In genomic region chr12:50212071-50212467, GRCh38 we compare ENCODE assay signal across 12 cellular contexts. TPM values are rescaled to one million over a fixed set of nuclear protein-coding genes. Genes with fewer than 3 reads are reported as not detected.
DNase-seq lines count a peak whose midpoint lies in the region; ATAC-seq and TF ChIP-seq lines count a peak whose summit lies in the region.
"Had no signal": no experiment of that assay in that cellular context is flagged by ENCODE, and none has a peak within 500 bp of the region (broad histone marks: within the 10 kb centered on the region; RNA-seq: fewer than 3 reads in every experiment).

No MANE protein-coding gene starts in this region.

- peaks cover 39% of the 10 kb centered on the region for H3K4me1 ChIP-seq in CD4-positive, CD25-positive, alpha-beta regulatory T cell (ENCODE audit: control insufficient read depth, insufficient read depth, low read length, poor library complexity, severe bottlenecking)
- peaks cover 25% of the 10 kb centered on the region for H3K4me1 ChIP-seq in Karpas-422 (ENCODE audit: low read length)

- peak overlapping the region; percentile 51 to 79 (median 70) for H3K4me3 Mint-ChIP-seq in CD4-positive, CD25-positive, alpha-beta regulatory T cell
- peak overlapping the region; percentile 40 to 81 (median 72) for H3K4me3 Mint-ChIP-seq in naive thymus-derived CD8-positive, alpha-beta T cell

- no peak overlapping the region for H2AFZ ChIP-seq in Karpas-422 (ENCODE audit: low read length)

- no peaks in the 10 kb centered on the region for H3K36me3 ChIP-seq in CD4-positive, CD25-positive, alpha-beta regulatory T cell (ENCODE audit: control insufficient read depth, insufficient read depth, low read length)
- H3K36me3 ChIP-seq in Karpas-422 (ENCODE audit: insufficient read depth, low read length) = peaks cover 10% of the 10 kb centered on the region; the same call in 1 of the 2 replicates
- H3K36me3 ChIP-seq in brain microvascular endothelial cell (replicated peaks) = peaks cover 19% of the 10 kb centered on the region

- H3K27me3 Mint-ChIP-seq in CD4-positive, CD25-positive, alpha-beta regulatory T cell = no peaks in the 10 kb centered on the region
- H3K27me3 Mint-ChIP-seq in naive thymus-derived CD8-positive, alpha-beta T cell = no peaks in the 10 kb centered on the region

- ATAC-seq in CD4-positive, CD25-positive, alpha-beta regulatory T cell (ENCODE audit: low read depth in 2 of 2) = peak; percentile 51 to 61
- ATAC-seq in naive thymus-derived CD8-positive, alpha-beta T cell = peak; percentile 56 to 59

- POLR2A ChIA-PET in naive thymus-derived CD8-positive, alpha-beta T cell (lab: Charles Lee) = interaction anchor here (0.9 to 4.1 kb wide), 5 partner anchors 9 to 71 kb away, joined by 3 to 49 read pairs (median 4); partner anchors contain the start of genes CERS5 and LIMA1

- H3K4me2 ChIP-seq in Karpas-422 (ENCODE audit: low read depth, low read length, poor library complexity, severe bottlenecking) = no peak overlapping the region

- peaks cover 22 to 61% (median 43%) of the 10 kb centered on the region in 4 donors for H3K4me1 Mint-ChIP-seq in CD4-positive, CD25-positive, alpha-beta regulatory T cell
- peaks cover 14 to 56% (median 43%) of the 10 kb centered on the region in 4 donors for H3K4me1 Mint-ChIP-seq in naive thymus-derived CD8-positive, alpha-beta T cell

- H3K4me3 ChIP-seq in CD4-positive, CD25-positive, alpha-beta regulatory T cell (ENCODE audit: low read depth, low read length) = peak overlapping the region; percentile 73
- H3K4me3 ChIP-seq in Karpas-422 (ENCODE audit: low read length) = no peak overlapping the region
- no peak overlapping the region for H3K4me3 ChIP-seq in brain microvascular endothelial cell (ENCODE audit: low read depth, low read length)

- H3K9me2 ChIP-seq in Karpas-422 (replicated peaks; ENCODE audit: insufficient read depth, low read length) = no peaks in the 10 kb centered on the region

- H3K36me3 Mint-ChIP-seq in CD4-positive, CD25-positive, alpha-beta regulatory T cell = peaks cover 5% of the 10 kb centered on the region
- H3K36me3 Mint-ChIP-seq in naive thymus-derived CD8-positive, alpha-beta T cell = peaks cover 0 to 3% (median 0%) of the 10 kb centered on the region in 3 donors

- peaks cover 79% of the 10 kb centered on the region for H3K79me2 ChIP-seq in Karpas-422 (ENCODE audit: low read length)

- no peaks in the 10 kb centered on the region for H3K9me3 ChIP-seq in CD4-positive, CD25-positive, alpha-beta regulatory T cell (ENCODE audit: control insufficient read depth in 2 of 2, low read length in 2 of 2)
- H3K9me3 ChIP-seq in Karpas-422 (ENCODE audit: low read length) = no peaks in the 10 kb centered on the region

- no peak overlapping the region for H3K9ac ChIP-seq in Karpas-422 (ENCODE audit: low read length)

- in situ Hi-C loops in brain microvascular endothelial cell (cut with HindIII; ENCODE audit: low pct_ligation_motif_present, low sequenced_read_pairs) = no loop called here

- H3K27ac ChIP-seq in CD4-positive, CD25-positive, alpha-beta regulatory T cell (ENCODE audit: insufficient read depth, low read length, poor library complexity, severe bottlenecking) = peak overlapping the region; percentile 71
- 0 out of 2 replicates have a peak overlapping the region, but pooled peaks have one; percentile 3 for H3K27ac ChIP-seq in Karpas-422 (ENCODE audit: low read length)
- peak overlapping the region; percentile 15 for H3K27ac ChIP-seq in brain microvascular endothelial cell

- H3K27me3 ChIP-seq in CD4-positive, CD25-positive, alpha-beta regulatory T cell (ENCODE audit: control insufficient read depth, insufficient read depth, low read length) = no peaks in the 10 kb centered on the region
- H3K27me3 ChIP-seq in Karpas-422 (ENCODE audit: low read length) = no peaks in the 10 kb centered on the region
- no peaks in the 10 kb centered on the region for H3K27me3 ChIP-seq in brain microvascular endothelial cell (replicated peaks)

- TF ChIP-seq CTCF in brain microvascular endothelial cell (IDR thresholded peaks at IDR 0.05; ENCODE audit: low read depth, low read length, missing control alignments) = no peak

- H3K27ac Mint-ChIP-seq in CD4-positive, CD25-positive, alpha-beta regulatory T cell = peak overlapping the region; percentile 82 to 98 (median 95)
- H3K27ac Mint-ChIP-seq in naive thymus-derived CD8-positive, alpha-beta T cell = peak overlapping the region; percentile 87 to 97 (median 94)

- no peaks in the 10 kb centered on the region for H3K9me3 Mint-ChIP-seq in CD4-positive, CD25-positive, alpha-beta regulatory T cell
- H3K9me3 Mint-ChIP-seq in naive thymus-derived CD8-positive, alpha-beta T cell = no peaks in the 10 kb centered on the region

- no peaks in the 10 kb centered on the region for H4K20me1 ChIP-seq in Karpas-422 (ENCODE audit: insufficient read depth, low read depth, low read length)

- DNase-seq in CD4-positive, CD25-positive, alpha-beta regulatory T cell = peak in 1 of 3 donors; percentile 56
- DNase-seq in Karpas-422 (no peak), brain microvascular endothelial cell (no peak), Ammon's horn (ENCODE audit: low spot score) (no peak), NCI-H2107 (lab: John Stamatoyannopoulos, UW) (no peak), AG08396 (ENCODE audit: low spot score) (no peak)
- no peak for DNase-seq in naive thymus-derived CD8-positive, alpha-beta T cell
- DNase-seq in stimulated activated CD4-positive, alpha-beta T cell treated with anti-CD3 and anti-CD28 coated beads, Interleukin-4, amount 100 ng/mL, for 1 hour = no peak
- DNase-seq: amygdala, DMS 273 treated with DMSO at 0.1 percent for 48 hours, NCI-H526 treated with DMSO at 0.1 percent for 48 hours, T1000 had no signal

RNA-seq across cellular contexts. Expression of gene CERS5, which starts 44.9 kb away (rescaled TPM):
- total RNA-seq in CD4-positive, CD25-positive, alpha-beta regulatory T cell = 61.9 TPM
- polyA plus RNA-seq in CD4-positive, CD25-positive, alpha-beta regulatory T cell = 10 to 100 TPM; 45.4 to 59.6 (median 51.8) TPM
- total RNA-seq in Karpas-422 (2014; rRNA removed; shearing (Covaris generic); ENCODE audit: low replicate concordance) = 47.7 and 65.9 TPM in 2 replicates
- 10 to 100 TPM; 51.0 to 55.7 TPM for total RNA-seq in naive thymus-derived CD8-positive, alpha-beta T cell
- polyA plus RNA-seq in naive thymus-derived CD8-positive, alpha-beta T cell = 10 to 100 TPM; 31.0 to 45.0 (median 33.6) TPM

Comparison
In these comparisons a context has a peak if more than half of its experiments do, and no peak if none do; other contexts are left out.
1. H3K27ac ChIP-seq: peak in every context shown above with its lines; median percentile 71 in CD4-positive, CD25-positive, alpha-beta regulatory T cell; 15 in brain microvascular endothelial cell; 3 in Karpas-422.